In genomic region chr19:43084196-43084832, GRCh38 we compare ENCODE assay signal across 10 cellular contexts. TPM values are rescaled to one million over a fixed set of nuclear protein-coding genes. Genes with fewer than 3 reads are reported as not detected.
DNase-seq lines count a peak whose midpoint lies in the region; ATAC-seq and TF ChIP-seq lines count a peak whose summit lies in the region.
"Not testable (repeated sequence)": the region's sequence is repeated elsewhere in the genome, so short reads cannot be mapped to it uniquely, and the experiment has no call there.
"Had no signal": no experiment of that assay in that cellular context is flagged by ENCODE, and none has a peak within 500 bp of the region (broad histone marks: within the 10 kb centered on the region; RNA-seq: fewer than 3 reads in every experiment).

No MANE protein-coding gene starts in this region.

- H3K4me1 ChIP-seq in SJCRH30, heart right ventricle: not testable (repeated sequence)

- not testable (repeated sequence) for H3K27me3 Mint-ChIP-seq in activated CD8-positive, alpha-beta memory T cell treated with anti-CD3 and anti-CD28 coated beads, Interleukin-2, amount 10 ng/mL, durations not matched to agents 7 days and 5 days

- not testable (repeated sequence) for ATAC-seq in activated CD8-positive, alpha-beta memory T cell treated with anti-CD3 and anti-CD28 coated beads, Interleukin-2, amount 10 ng/mL, durations not matched to agents 7 days and 5 days; heart right ventricle

- not testable (repeated sequence) for H3K27ac ChIP-seq in SJCRH30, heart right ventricle

- H3K9me3 Mint-ChIP-seq in activated CD8-positive, alpha-beta memory T cell treated with anti-CD3 and anti-CD28 coated beads, Interleukin-2, amount 10 ng/mL, durations not matched to agents 7 days and 5 days (ENCODE audit: low read depth), result not testable (repeated sequence)

- not testable (repeated sequence) for H3K27ac Mint-ChIP-seq in activated CD8-positive, alpha-beta memory T cell treated with anti-CD3 and anti-CD28 coated beads, Interleukin-2, amount 10 ng/mL, durations not matched to agents 7 days and 5 days

- DNase-seq in ACHN, result peak; percentile 3
- not testable (repeated sequence) for DNase-seq in GM06990 (ENCODE audit: extremely low read depth, insufficient read length); heart right ventricle
- DNase-seq in SJCRH30, result peak; percentile 27 to 42
- DNase-seq in activated CD8-positive, alpha-beta memory T cell treated with anti-CD3 and anti-CD28 coated beads, Interleukin-2, amount 10 ng/mL, durations not matched to agents 7 days and 5 days, result peak; percentile 41
- DNase-seq in cardiac fibroblast (ENCODE audit: low read depth in 2 of 2), result peak in 1 of 2 donors; percentile 33
- DNase-seq in retina, result peak; percentile 9

- H3K4me3 ChIP-seq in GM06990 (replicated peaks; ENCODE audit: low read depth, low read length); SJCRH30; cardiac fibroblast (replicated peaks in 1 of 2; ENCODE audit: low read depth in 2 of 2, low read length in 2 of 2); heart right ventricle: not testable (repeated sequence)

- not testable (repeated sequence) for H3K9me3 ChIP-seq in SJCRH30 (replicated peaks); heart right ventricle

- not testable (repeated sequence) for H3K4me1 Mint-ChIP-seq in activated CD8-positive, alpha-beta memory T cell treated with anti-CD3 and anti-CD28 coated beads, Interleukin-2, amount 10 ng/mL, durations not matched to agents 7 days and 5 days

- H3K36me3 ChIP-seq in GM06990 (ENCODE audit: control insufficient read depth, insufficient read depth, low read length); SJCRH30; heart right ventricle: not testable (repeated sequence)

- not testable (repeated sequence) for H3K4me3 Mint-ChIP-seq in activated CD8-positive, alpha-beta memory T cell treated with anti-CD3 and anti-CD28 coated beads, Interleukin-2, amount 10 ng/mL, durations not matched to agents 7 days and 5 days

- WGBS in heart right ventricle, 2 donors, result 51 to 54% methylated on average over 12 of the region's 12 CpGs

- intact Hi-C loops in heart right ventricle (cut with DNase I), result not testable (repeated sequence)

- not testable (repeated sequence) for H3K36me3 Mint-ChIP-seq in activated CD8-positive, alpha-beta memory T cell treated with anti-CD3 and anti-CD28 coated beads, Interleukin-2, amount 10 ng/mL, durations not matched to agents 7 days and 5 days

- CTCF ChIA-PET in activated CD8-positive, alpha-beta memory T cell treated with anti-CD3 and anti-CD28 coated beads, Interleukin-2, amount 10 ng/mL, durations not matched to agents 7 days and 5 days (lab: Charles Lee), result not testable (repeated sequence)

- H3K27me3 ChIP-seq in GM06990 (replicated peaks; ENCODE audit: control insufficient read depth, insufficient read depth, low read length); SJCRH30; heart right ventricle: not testable (repeated sequence)

- TF ChIP-seq CTCF in GM06990 (IDR thresholded peaks at IDR 0.05; ENCODE audit: insufficient read depth, low read length, poor library complexity, severe bottlenecking) (peak; percentile 56), LNCAP (IDR thresholded peaks at IDR 0.05) (peak; percentile 31; the same call in 1 of the 2 replicates), cardiac fibroblast (IDR thresholded peaks at IDR 0.05; ENCODE audit: low read depth, low read length) (peak; percentile 64), heart right ventricle (IDR thresholded peaks at IDR 0.05) (peak; percentile 19 to 63 (median 54))

- in situ Hi-C loops in ACHN (cut with HindIII; ENCODE audit: low pct_ligation_motif_present, low pct_unique_long_range_greater_than_20kb, low sequenced_read_pairs), result not testable (repeated sequence)

RNA-seq across cellular contexts. Expression of gene PSG2, which starts 1.8 kb away (rescaled TPM):
- not detected in 2 replicates for total RNA-seq in SJCRH30 (2014; rRNA removed; shearing (Covaris generic))
- total RNA-seq in activated CD8-positive, alpha-beta memory T cell treated with anti-CD3 and anti-CD28 coated beads, Interleukin-2, amount 10 ng/mL, durations not matched to agents 7 days and 5 days, result not detected
- total RNA-seq in heart right ventricle, result not detected
- polyA plus RNA-seq in heart right ventricle, result not detected
- total RNA-seq: gastroesophageal sphincter, vagina had no signal

RNA-seq across cellular contexts. Expression of gene PSG11, which starts 58.0 kb away (rescaled TPM):
- total RNA-seq in SJCRH30 (2014; rRNA removed; shearing (Covaris generic)), result not detected in 2 replicates
- total RNA-seq in activated CD8-positive, alpha-beta memory T cell treated with anti-CD3 and anti-CD28 coated beads, Interleukin-2, amount 10 ng/mL, durations not matched to agents 7 days and 5 days, result not detected
- not detected for total RNA-seq in heart right ventricle
- not detected for polyA plus RNA-seq in heart right ventricle
- total RNA-seq: gastroesophageal sphincter, vagina had no signal
